In the genomic region with DNA sequence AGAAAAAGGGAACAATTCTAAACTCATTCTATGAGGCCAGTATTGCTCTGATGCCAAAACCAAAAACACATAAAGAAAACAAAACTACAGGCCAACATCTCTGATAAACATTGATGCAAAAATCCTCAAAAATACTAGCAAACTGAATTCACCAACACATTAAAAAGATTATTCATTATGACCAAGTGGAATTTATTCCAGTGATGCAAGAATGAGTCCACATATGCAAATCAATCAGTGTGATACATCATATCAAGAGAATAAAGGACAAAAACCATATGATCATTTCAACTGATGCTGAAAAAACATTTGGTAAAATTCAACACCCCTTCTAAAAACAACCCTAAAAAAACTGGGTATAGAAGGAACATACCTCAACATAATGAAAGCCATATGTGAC, we compare ENCODE assay signal across 28 cellular contexts.
DNase-seq lines count a peak whose midpoint lies in the region; FAIRE-seq and TF ChIP-seq lines count a peak whose summit lies in the region.
"Had no signal": no experiment of that assay in that cellular context is flagged by ENCODE, and none has a peak within 500 bp of the region (broad histone marks: within the 10 kb centered on the region; RNA-seq: fewer than 3 reads in every experiment).

No MANE protein-coding gene starts in this region.

- H4K20me1 ChIP-seq in GM23248 (ENCODE audit: insufficient read depth), result no peaks in the 10 kb centered on the region

- H3K27me3 ChIP-seq in GM23248 (replicated peaks; ENCODE audit: insufficient read depth) (no peaks in the 10 kb centered on the region), bronchial epithelial cell (ENCODE audit: control insufficient read depth, insufficient read depth, low read length) (no peaks in the 10 kb centered on the region)
- H3K27me3 ChIP-seq: SJSA1 had no signal

- no peak overlapping the region for H3K4me2 ChIP-seq in GM23248 (ENCODE audit: unreplicated experiment)
- H3K4me2 ChIP-seq: A549 had no signal

- in situ Hi-C loops in GM23248 (cut with MboI), result no loop called here

- FAIRE-seq in bronchial epithelial cell (lab: Jason Lieb, UNC), result no peak
- FAIRE-seq: A549, GM12892, HepG2, K562 had no signal

- H3K27ac ChIP-seq in GM23248, result no peak overlapping the region
- H3K27ac ChIP-seq: A549, HL-60, SJSA1 had no signal

- TF ChIP-seq CTCF in bronchial epithelial cell (IDR thresholded peaks at IDR 0.05; ENCODE audit: insufficient read depth, low read length, severe bottlenecking) (no peak), fibroblast of mammary gland (conservative IDR thresholded peaks at IDR 0.05; ENCODE audit: control insufficient read depth, insufficient read depth, low read depth, low read length) (no peak)

- peaks cover 9% of the 10 kb centered on the region for H3K4me1 ChIP-seq in GM23248 (ENCODE audit: insufficient read depth)
- H3K4me1 ChIP-seq: A549, Caco-2, SJSA1 had no signal

- H3K79me2 ChIP-seq in GM23248 (ENCODE audit: insufficient read depth), result no peaks in the 10 kb centered on the region

- H3K4me3 ChIP-seq in GM23248 (no peak overlapping the region), bronchial epithelial cell (ENCODE audit: low read depth, low read length) (no peak overlapping the region), fibroblast of mammary gland (ENCODE audit: control insufficient read depth, low read depth, low read length) (no peak overlapping the region)
- H3K4me3 ChIP-seq: A549, K562, SJSA1 had no signal

- 0 out of 2 replicates have a peak, but pooled peaks cover 7% of the 10 kb centered on the region for H3F3A ChIP-seq in GM23248 (ENCODE audit: insufficient read depth)

- DNase-seq in GM23248, result peak; percentile 51
- DNase-seq in bronchial epithelial cell (ENCODE audit: low read depth), result peak; percentile 20
- peak; percentile 63 for DNase-seq in fibroblast of mammary gland (ENCODE audit: low read depth)
- DNase-seq in stromal cell of bone marrow (ENCODE audit: low read depth), result peak; percentile 20
- no peak for DNase-seq in RPMI8226
- no peak for DNase-seq in NCI-H2196 treated with DMSO at 0.1 percent for 48 hours (lab: John Stamatoyannopoulos, UW; ENCODE audit: unreplicated experiment)
- no peak for DNase-seq in germinal center (ENCODE audit: low spot score)
- DNase-seq: C1 segment of cervical spinal cord; Caco-2; CD4-positive, alpha-beta memory T cell; GF-D8; Kasumi-1; MV-4-11; NCI-H1105; NCI-H1436 treated with DMSO at 0.1 percent for 48 hours; NCI-H1930; NCI-H2107; NCI-H446 treated with DMSO at 0.1 percent for 48 hours; NCI-H526; NCI-H82; NK-92 treated with Interleukin-12 subunit alpha and Interleukin-12 subunit beta, amount 100 ng/mL, for 24 hours; PC-3 had no signal

- H3K9ac ChIP-seq in GM23248, result no peak overlapping the region

- no peaks in the 10 kb centered on the region for H3K9me2 ChIP-seq in GM23248 (ENCODE audit: insufficient read depth)

- no peaks in the 10 kb centered on the region for H3K36me3 ChIP-seq in GM23248 (ENCODE audit: low read depth)
- H3K36me3 ChIP-seq in bronchial epithelial cell (ENCODE audit: control insufficient read depth, insufficient read depth, low read length), result no peaks in the 10 kb centered on the region
- H3K36me3 ChIP-seq: SJSA1 had no signal

- peak overlapping the region; percentile 4; the same call in 1 of the 2 replicates for H2AFZ ChIP-seq in GM23248

- no peaks in the 10 kb centered on the region for H3K9me3 ChIP-seq in GM23248 (ENCODE audit: low read depth)
- H3K9me3 ChIP-seq: A549, Caco-2, SJSA1 had no signal

Comparison
In these comparisons a context has a peak if more than half of its experiments do, and no peak if none do; other contexts are left out.
1. DNase-seq: peak in GM23248 (single experiment), bronchial epithelial cell (single experiment), fibroblast of mammary gland (single experiment) and stromal cell of bone marrow (single experiment); none in RPMI8226 (single experiment), NCI-H2196 treated with DMSO at 0.1 percent for 48 hours (single experiment) and germinal center (single experiment).